In the genomic region with DNA sequence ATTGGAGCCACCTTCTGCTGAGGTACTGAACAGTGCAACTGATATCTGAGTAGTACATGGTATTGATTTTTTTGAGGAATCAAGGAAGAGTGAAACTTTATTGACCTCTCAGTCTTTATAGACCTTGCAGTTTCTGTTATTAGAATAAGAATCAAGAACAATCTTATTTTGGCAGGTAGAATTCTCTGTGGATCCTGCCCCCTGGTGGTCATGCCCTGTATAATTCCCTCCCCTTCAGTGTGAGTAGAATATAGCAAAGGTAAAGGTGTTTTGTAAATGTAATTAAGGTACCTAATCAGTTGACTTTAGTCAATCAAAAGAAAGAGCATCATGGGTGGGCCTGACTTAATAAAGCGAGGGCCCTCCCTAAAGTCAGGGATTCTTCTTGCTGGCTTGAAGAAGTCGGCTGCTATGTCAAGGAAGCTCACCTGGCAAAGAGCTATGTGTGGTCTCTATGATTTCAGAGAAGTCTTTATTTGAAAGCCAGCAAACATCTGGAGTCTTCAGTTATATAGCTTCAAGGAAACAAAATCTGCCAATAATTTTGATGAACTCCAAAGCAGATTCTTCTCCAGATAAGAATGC, we compare ENCODE assay signal across 8 cellular contexts.
DNase-seq lines count a peak whose midpoint lies in the region; ATAC-seq, FAIRE-seq and TF ChIP-seq lines count a peak whose summit lies in the region.

No MANE protein-coding gene starts in this region.

- H3K9me3 ChIP-seq in A549 (peaks cover 3% of the 10 kb centered on the region; the same call in 1 of the 3 replicates), pancreas (no peaks in the 10 kb centered on the region)
- no peaks in the 10 kb centered on the region for H3K9me3 ChIP-seq in CD8-positive, alpha-beta memory T cell (ENCODE audit: low read length)

- intact Hi-C loops in pancreas (cut with DNase I): no loop called here

- H3K4me3 ChIP-seq in A549: no peak overlapping the region
- H3K4me3 ChIP-seq in GM06990 (replicated peaks; ENCODE audit: low read depth, low read length): no peak overlapping the region
- H3K4me3 ChIP-seq in cardiac fibroblast (replicated peaks in 1 of 2; ENCODE audit: low read depth in 2 of 2, low read length in 2 of 2): no peak overlapping the region
- H3K4me3 ChIP-seq in pancreas: no peak overlapping the region
- H3K4me3 ChIP-seq in CD8-positive, alpha-beta memory T cell (ENCODE audit: low read length): no peak overlapping the region

- no peaks in the 10 kb centered on the region for H3K27me3 ChIP-seq in GM06990 (replicated peaks; ENCODE audit: control insufficient read depth, insufficient read depth, low read length)
- H3K27me3 ChIP-seq in pancreas: no peaks in the 10 kb centered on the region
- H3K27me3 ChIP-seq in CD8-positive, alpha-beta memory T cell (ENCODE audit: insufficient read depth, low read length, poor library complexity, severe bottlenecking): no peaks in the 10 kb centered on the region

- peaks cover 0 to 2% (median 0%) of the 10 kb centered on the region in 5 donors for H3K9me3 Mint-ChIP-seq in CD8-positive, alpha-beta memory T cell

- H3K4me2 ChIP-seq in A549: no peak overlapping the region

- 0 out of 6 replicates have a peak, but pooled peaks of 1 of the 2 experiments have one; percentile 40 for ATAC-seq in A549
- no peak for ATAC-seq in pancreas
- no peak for ATAC-seq in HG03460 (IDR thresholded peaks at IDR 0.05; ENCODE audit: unreplicated experiment)
- ATAC-seq in GM18520 (IDR thresholded peaks at IDR 0.05; ENCODE audit: unreplicated experiment): no peak

- WGBS in A549 (ENCODE audit: missing lambda C conversion rate): 0% methylated on average over 2 of the region's 2 CpGs
- WGBS in pancreas, 2 donors: 82 to 88% methylated on average over 2 of the region's 2 CpGs

- peak; percentile 34 to 50; a peak in 3 of 5 replicates for TF ChIP-seq RAD21 in A549 (conservative IDR thresholded peaks at IDR 0.05 in 1 of 2, IDR thresholded peaks at IDR 0.05 in 1 of 2)

- POLR2A ChIA-PET in A549 (lab: Yijun Ruan, JAX): no interaction called here
- POLR2A ChIA-PET in CD8-positive, alpha-beta memory T cell (lab: Charles Lee): no interaction called here

- CTCF ChIA-PET in A549 (lab: Yijun Ruan, JAX): interaction anchor here (0.8 to 2.2 kb wide), 8 partner anchors 8 to 143 kb away, joined by 3 to 22 read pairs (median 3); no protein-coding TSS in a partner anchor
- CTCF ChIA-PET in CD8-positive, alpha-beta memory T cell (lab: Charles Lee): interaction anchor here (0.6 to 0.7 kb wide), 2 partner anchors 11 to 1364 kb away, joined by 3 read pairs; no protein-coding TSS in a partner anchor

- H3K27ac Mint-ChIP-seq in CD8-positive, alpha-beta memory T cell: no peak overlapping the region

- no peak for TF ChIP-seq EP300 in A549 (IDR thresholded peaks at IDR 0.05)

- H3K27ac ChIP-seq in A549 (no peak overlapping the region), pancreas (no peak overlapping the region)
- no peak overlapping the region for H3K27ac ChIP-seq in CD8-positive, alpha-beta memory T cell (ENCODE audit: low read depth, low read length)

- no peaks in the 10 kb centered on the region for H3K4me1 ChIP-seq in A549
- H3K4me1 ChIP-seq in pancreas: no peaks in the 10 kb centered on the region
- H3K4me1 ChIP-seq in CD8-positive, alpha-beta memory T cell (ENCODE audit: insufficient read depth, low read length): no peaks in the 10 kb centered on the region

- H3K36me3 Mint-ChIP-seq in CD8-positive, alpha-beta memory T cell: no peaks in the 10 kb centered on the region

- TF ChIP-seq POLR2A in A549 (IDR thresholded peaks at IDR 0.05; ENCODE audit: low read length): no peak

- peaks cover 4 to 6% of the 10 kb centered on the region in 2 donors for H3K27me3 Mint-ChIP-seq in CD8-positive, alpha-beta memory T cell

- H3K36me3 ChIP-seq in GM06990 (ENCODE audit: control insufficient read depth, insufficient read depth, low read length) (no peaks in the 10 kb centered on the region), pancreas (no peaks in the 10 kb centered on the region)
- no peaks in the 10 kb centered on the region for H3K36me3 ChIP-seq in CD8-positive, alpha-beta memory T cell (ENCODE audit: insufficient read depth, low read length)

- peak; percentile 36 for FAIRE-seq in A549 (lab: Jason Lieb, UNC)
- no peak for FAIRE-seq in pancreas (lab: Jason Lieb, UNC)

- no peak overlapping the region for H3K4me3 Mint-ChIP-seq in CD8-positive, alpha-beta memory T cell

- TF ChIP-seq CTCF in A549 (IDR thresholded peaks at IDR 0.05) (peak; percentile 68), GM06990 (IDR thresholded peaks at IDR 0.05; ENCODE audit: insufficient read depth, low read length, poor library complexity, severe bottlenecking) (peak; percentile 78), cardiac fibroblast (IDR thresholded peaks at IDR 0.05; ENCODE audit: low read depth, low read length) (peak; percentile 58), pancreas (IDR thresholded peaks at IDR 0.05) (peak; percentile 16 to 39 (median 25))

- H3K4me1 Mint-ChIP-seq in CD8-positive, alpha-beta memory T cell: no peaks in the 10 kb centered on the region

- DNase-seq in A549 (ENCODE audit: low read depth in 1 of 2, low spot score in 1 of 2): peak; percentile 15 to 19
- no peak for DNase-seq in GM06990 (ENCODE audit: extremely low read depth, insufficient read length)
- peak; percentile 8 for DNase-seq in MV-4-11 (lab: John Stamatoyannopoulos, UW)
- DNase-seq in cardiac fibroblast (ENCODE audit: low read depth in 2 of 2): peak; percentile 24 to 43
- no peak for DNase-seq in pancreas
- DNase-seq in CD8-positive, alpha-beta memory T cell: no peak

TF ChIP-seq in A549, 52 proteins besides CTCF, POLR2A, EP300 and RAD21:
- TF ChIP-seq SREBF2 (IDR thresholded peaks at IDR 0.05): no peak
- no peak for TF ChIP-seq ZSCAN20 (CRISPR knock-in tag; IDR thresholded peaks at IDR 0.05)
- no peak for TF ChIP-seq CBX2 (IDR thresholded peaks at IDR 0.05; ENCODE audit: borderline replicate concordance, low read depth)
- peak; percentile 57 for TF ChIP-seq SMC3 (IDR thresholded peaks at IDR 0.05)

Comparison
In these comparisons a context has a peak if more than half of its experiments do, and no peak if none do; other contexts are left out.
1. DNase-seq: peak in A549 (2 of 2), MV-4-11 (single experiment) and cardiac fibroblast (2 of 2); none in GM06990 (single experiment), pancreas (0 of 6) and CD8-positive, alpha-beta memory T cell (0 of 5).
2. CTCF ChIP-seq: peak in every context shown above with its lines; median percentile 78 in GM06990; 68 in A549; 58 in cardiac fibroblast; 25 in pancreas.